In the genomic region with DNA sequence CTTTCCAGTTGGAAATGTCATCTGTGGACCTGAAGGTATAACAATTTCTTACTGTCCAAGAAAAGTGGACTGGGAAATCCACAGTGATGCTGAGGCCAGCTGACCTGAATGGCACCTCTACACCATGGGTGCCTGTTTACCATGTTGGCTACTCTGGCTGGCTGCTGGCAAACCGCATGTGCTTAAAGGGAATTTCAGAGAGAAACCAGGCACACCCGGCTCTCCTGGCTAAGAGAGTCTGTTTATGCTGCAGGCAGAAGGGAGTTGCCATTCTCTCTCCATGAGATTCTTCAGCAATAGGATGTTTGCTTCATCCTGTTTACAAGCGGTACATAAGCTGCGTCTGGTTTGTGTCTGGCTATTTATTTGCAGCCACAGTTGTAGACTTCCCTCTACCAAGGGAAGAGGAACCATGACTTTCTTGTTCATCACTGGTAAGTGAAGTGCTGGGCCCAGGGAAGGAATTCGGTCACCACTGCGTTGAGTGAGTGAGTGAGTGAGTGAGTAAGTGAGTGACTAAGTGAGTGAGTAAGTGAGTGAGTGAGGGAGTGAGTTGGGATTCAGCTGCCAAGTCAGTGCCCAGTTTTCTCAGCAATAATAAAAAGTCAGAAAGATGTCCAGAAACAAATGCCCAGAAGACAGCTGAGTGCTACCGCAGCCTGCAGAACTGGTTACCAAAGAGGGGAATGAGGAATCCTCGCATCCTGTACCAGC, we compare ENCODE assay signal across 12 cellular contexts.
DNase-seq lines count a peak whose midpoint lies in the region; ATAC-seq and TF ChIP-seq lines count a peak whose summit lies in the region.
"Had no signal": no experiment of that assay in that cellular context is flagged by ENCODE, and none has a peak within 500 bp of the region (broad histone marks: within the 10 kb centered on the region; RNA-seq: fewer than 3 reads in every experiment).

No MANE protein-coding gene starts in this region.

- ATAC-seq in HG02642 (IDR thresholded peaks at IDR 0.05; ENCODE audit: poor library complexity, unreplicated experiment) = no peak

- no peaks in the 10 kb centered on the region for H3K9me3 Mint-ChIP-seq in brain
- H3K9me3 Mint-ChIP-seq: immature natural killer cell had no signal

- peak overlapping the region in 3 of 5 experiments; percentile 21 to 44 (median 23) for H3K27ac Mint-ChIP-seq in brain
- H3K27ac Mint-ChIP-seq: immature natural killer cell had no signal

- H3K27ac ChIP-seq in skin epidermis = peak overlapping the region in 14 of 21 experiments; percentile 10 to 76 (median 57)
- H3K27ac ChIP-seq: BLaER1 treated with 17β-estradiol and CSF1 and Interleukin-3, amounts not matched to agents 10 nM and 100 nM; thyroid gland had no signal

- peaks cover 46% of the 10 kb centered on the region for H3K4me1 Mint-ChIP-seq in brain
- H3K4me1 Mint-ChIP-seq: immature natural killer cell had no signal

- in situ Hi-C loops in KBM-7 (cut with MboI; ENCODE audit: low pct_unique_long_range_greater_than_20kb, low sequenced_read_pairs) = no loop called here

- peak; percentile 12 for DNase-seq in LoVo (ENCODE audit: low spot score)
- peak; percentile 84 for DNase-seq in islet precursor cell
- DNase-seq in NCI-H2227 treated with DMSO at 0.1 percent for 48 hours (lab: John Stamatoyannopoulos, UW) = no peak
- DNase-seq in KBM-7 = no peak
- DNase-seq in NCI-H526 treated with DMSO at 0.1 percent for 48 hours (lab: John Stamatoyannopoulos, UW) = no peak
- DNase-seq: effector CD8-positive, alpha-beta T cell; immature natural killer cell had no signal

- H3K4me3 Mint-ChIP-seq in brain = no peak overlapping the region
- H3K4me3 Mint-ChIP-seq: immature natural killer cell had no signal

- peaks cover 4% of the 10 kb centered on the region for H3K27me3 Mint-ChIP-seq in brain

- no peaks in the 10 kb centered on the region for H3K36me3 Mint-ChIP-seq in brain
- H3K36me3 Mint-ChIP-seq: immature natural killer cell had no signal

- TF ChIP-seq CTCF in brain (conservative IDR thresholded peaks at IDR 0.05) = no peak

- H3K4me3 ChIP-seq in skin epidermis = no peak overlapping the region
- H3K4me3 ChIP-seq: BLaER1 treated with 17β-estradiol and CSF1 and Interleukin-3, amounts not matched to agents 10 nM and 100 nM; thyroid gland had no signal

Comparison
In these comparisons a context has a peak if more than half of its experiments do, and no peak if none do; other contexts are left out.
1. DNase-seq: peak in LoVo (single experiment) and islet precursor cell (single experiment); none in NCI-H2227 treated with DMSO at 0.1 percent for 48 hours (single experiment), KBM-7 (single experiment) and NCI-H526 treated with DMSO at 0.1 percent for 48 hours (single experiment).